ENCODE assay signal across 11 cellular contexts in the genomic region with DNA sequence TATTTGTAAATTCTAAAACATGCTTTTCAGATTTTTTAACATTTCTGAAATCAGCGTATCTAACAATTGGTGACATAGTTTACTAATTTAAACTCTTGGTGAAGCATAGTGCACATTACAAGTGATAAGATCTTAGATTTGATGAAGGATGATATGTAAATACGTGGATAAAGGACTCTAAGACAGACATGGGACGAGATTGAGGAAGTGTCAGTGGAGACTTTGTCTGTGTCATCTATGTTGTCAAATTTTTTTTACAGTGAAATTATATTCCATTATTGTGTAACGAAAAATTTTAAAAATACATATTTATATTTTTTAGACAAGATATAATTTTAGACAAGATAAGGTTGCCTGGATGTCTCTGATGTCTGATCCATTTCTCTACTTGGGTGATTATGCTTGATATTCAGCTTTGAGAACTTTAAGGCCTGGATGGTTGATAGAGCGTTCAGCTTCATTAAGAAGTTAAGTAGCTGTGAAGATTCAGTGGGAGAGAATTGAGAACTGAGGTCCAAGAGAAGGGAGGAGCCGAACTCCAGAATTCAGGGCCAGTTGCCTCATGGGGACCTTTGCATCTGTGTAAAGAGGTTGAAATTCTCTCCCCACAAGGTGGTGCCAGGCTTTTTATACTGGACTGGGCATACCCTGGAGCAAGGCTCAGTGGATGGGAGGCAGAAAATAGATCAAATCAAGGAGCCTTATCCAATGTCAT.
DNase-seq lines count a peak whose midpoint lies in the region; ATAC-seq, FAIRE-seq and TF ChIP-seq lines count a peak whose summit lies in the region.
"Had no signal": no experiment of that assay in that cellular context is flagged by ENCODE, and none has a peak within 500 bp of the region (broad histone marks: within the 10 kb centered on the region; RNA-seq: fewer than 3 reads in every experiment).

No MANE protein-coding gene starts in this region.

- DNase-seq in AG08395 (ENCODE audit: low spot score) (peak; percentile 19), T-helper 17 cell (no peak), keratinocyte (ENCODE audit: low read depth, low spot score) (no peak), amniotic stem cell (lab: John Stamatoyannopoulos, UW) (no peak), activated gamma-delta T cell (lab: John Stamatoyannopoulos, UW) (no peak), NCI-H2171 treated with DMSO at 0.1 percent for 48 hours (lab: John Stamatoyannopoulos, UW) (no peak)
- DNase-seq in activated T-cell treated with anti-CD3 and anti-CD28 coated beads, Interleukin-2, amount 50 U/mL, for 24 hours = no peak
- DNase-seq: activated effector memory CD4-positive, alpha-beta T cell treated with Interleukin-2 at 50 U/mL for 16 hours; RPMI8226; stimulated activated CD4-positive, alpha-beta T cell treated with anti-CD3 and anti-CD28 coated beads, Interleukin-4, amount 100 ng/mL, for 4 hours had no signal

- no peaks in the 10 kb centered on the region for H3K4me1 ChIP-seq in keratinocyte (ENCODE audit: control insufficient read depth, extremely low read depth, insufficient read depth, low read length)

- no peak overlapping the region for H2AFZ ChIP-seq in keratinocyte (ENCODE audit: control insufficient read depth, low read length)

- H3K9ac ChIP-seq in keratinocyte (ENCODE audit: control insufficient read depth, extremely low read depth, insufficient read depth, low read length) = no peak overlapping the region

- no peak overlapping the region for H3K4me2 ChIP-seq in keratinocyte (ENCODE audit: control insufficient read depth, extremely low read depth, insufficient read depth, low read depth, low read length)

- no peak overlapping the region for H3K27ac ChIP-seq in keratinocyte (ENCODE audit: control insufficient read depth, insufficient read depth, low read length)

- no peaks in the 10 kb centered on the region for H3K27me3 Mint-ChIP-seq in T-helper 17 cell
- H3K27me3 Mint-ChIP-seq in activated T-cell treated with anti-CD3 and anti-CD28 coated beads, Interleukin-2, amount 50 U/mL, for 24 hours = no peaks in the 10 kb centered on the region

- no peaks in the 10 kb centered on the region for H4K20me1 ChIP-seq in keratinocyte (ENCODE audit: control insufficient read depth, extremely low read depth, insufficient read depth, low read length)

- H3K36me3 ChIP-seq in keratinocyte (ENCODE audit: control insufficient read depth in 2 of 2, extremely low read depth in 1 of 2, insufficient read depth in 2 of 2, low read length in 2 of 2) = no peaks in the 10 kb centered on the region

- ATAC-seq in T-helper 17 cell = no peak

- no peaks in the 10 kb centered on the region for H3K27me3 ChIP-seq in keratinocyte (ENCODE audit: control insufficient read depth, extremely low read depth, insufficient read depth, low read length)

- no peaks in the 10 kb centered on the region for H3K9me1 ChIP-seq in keratinocyte (ENCODE audit: control insufficient read depth, extremely low read depth, insufficient read depth, low read length)

- no peak overlapping the region for H3K4me3 Mint-ChIP-seq in T-helper 17 cell
- H3K4me3 Mint-ChIP-seq in activated T-cell treated with anti-CD3 and anti-CD28 coated beads, Interleukin-2, amount 50 U/mL, for 24 hours = no peak overlapping the region

- peaks cover 35% of the 10 kb centered on the region for H3K4me1 Mint-ChIP-seq in T-helper 17 cell
- H3K4me1 Mint-ChIP-seq in activated T-cell treated with anti-CD3 and anti-CD28 coated beads, Interleukin-2, amount 50 U/mL, for 24 hours (ENCODE audit: low read depth) = peaks cover 46% of the 10 kb centered on the region

- H3K4me3 ChIP-seq in keratinocyte (ENCODE audit: control insufficient read depth in 2 of 3, extremely low read depth in 1 of 3, insufficient read depth in 2 of 3, low read depth in 1 of 3, low read length in 3 of 3) = no peak overlapping the region

- H3K36me3 Mint-ChIP-seq in T-helper 17 cell (ENCODE audit: low read depth) = no peaks in the 10 kb centered on the region
- no peaks in the 10 kb centered on the region for H3K36me3 Mint-ChIP-seq in activated T-cell treated with anti-CD3 and anti-CD28 coated beads, Interleukin-2, amount 50 U/mL, for 24 hours (ENCODE audit: low read depth)

- H3K79me2 ChIP-seq in keratinocyte (ENCODE audit: control insufficient read depth, insufficient read depth, low read length) = no peaks in the 10 kb centered on the region

- H3K27ac Mint-ChIP-seq in T-helper 17 cell = peak overlapping the region; percentile 87
- no peak overlapping the region for H3K27ac Mint-ChIP-seq in activated T-cell treated with anti-CD3 and anti-CD28 coated beads, Interleukin-2, amount 50 U/mL, for 24 hours

- H3K9me3 Mint-ChIP-seq in activated T-cell treated with anti-CD3 and anti-CD28 coated beads, Interleukin-2, amount 50 U/mL, for 24 hours = no peaks in the 10 kb centered on the region

- dilution Hi-C loops in keratinocyte (cut with MboI; ENCODE audit: extremely low pct_ligation_motif_present, low sequenced_read_pairs) = no loop called here

- peak; percentile 7 for TF ChIP-seq CTCF in GM12873 (IDR thresholded peaks at IDR 0.05; ENCODE audit: insufficient read depth, low read depth, low read length, missing control alignments)
- TF ChIP-seq CTCF in keratinocyte (optimal IDR thresholded peaks at IDR 0.05 in 1 of 3, IDR thresholded peaks at IDR 0.05 in 1 of 3, conservative IDR thresholded peaks at IDR 0.05 in 1 of 3; ENCODE audit: extremely low read depth in 1 of 3, insufficient read depth in 2 of 3, low read length in 3 of 3) = peak in 2 of 3 experiments; percentile 27 to 50

- FAIRE-seq in keratinocyte (lab: Jason Lieb, UNC) = no peak

- H3K9me3 ChIP-seq in T-helper 17 cell (ENCODE audit: control insufficient read depth, low read length, poor library complexity, severe bottlenecking) (no peaks in the 10 kb centered on the region), keratinocyte (ENCODE audit: control insufficient read depth, low read depth, low read length) (no peaks in the 10 kb centered on the region)
